1 cellular context compared by ENCODE assay signal in the genomic region with DNA sequence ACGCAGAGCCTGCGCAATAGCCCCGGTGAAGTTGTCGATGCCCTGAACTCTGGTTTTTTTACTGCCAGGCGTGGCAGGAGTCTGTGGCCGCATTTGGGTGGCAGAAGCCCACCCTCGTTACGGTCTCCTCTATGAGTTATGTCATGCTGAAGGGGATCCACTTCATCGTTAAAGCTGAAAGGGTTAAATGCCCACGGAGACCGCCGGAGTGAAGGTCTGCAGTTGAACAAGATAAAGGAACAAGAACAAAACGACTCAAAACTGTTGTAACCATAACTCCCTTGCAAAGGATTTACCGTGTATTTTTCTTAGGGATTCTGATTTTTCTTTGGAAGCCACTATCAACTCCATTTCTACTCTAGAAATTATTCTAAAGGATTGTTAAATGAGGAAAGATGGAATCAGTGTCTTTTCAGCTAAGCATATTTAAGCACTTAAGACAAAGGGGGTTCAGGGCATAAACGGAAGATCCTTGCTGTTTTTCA.
TF ChIP-seq lines count a peak whose summit lies in the region.

No MANE protein-coding gene starts in this region.

TF ChIP-seq in H1, 55 proteins besides CTCF, POLR2A, EP300 and RAD21:
- TF ChIP-seq, protein P1, sequence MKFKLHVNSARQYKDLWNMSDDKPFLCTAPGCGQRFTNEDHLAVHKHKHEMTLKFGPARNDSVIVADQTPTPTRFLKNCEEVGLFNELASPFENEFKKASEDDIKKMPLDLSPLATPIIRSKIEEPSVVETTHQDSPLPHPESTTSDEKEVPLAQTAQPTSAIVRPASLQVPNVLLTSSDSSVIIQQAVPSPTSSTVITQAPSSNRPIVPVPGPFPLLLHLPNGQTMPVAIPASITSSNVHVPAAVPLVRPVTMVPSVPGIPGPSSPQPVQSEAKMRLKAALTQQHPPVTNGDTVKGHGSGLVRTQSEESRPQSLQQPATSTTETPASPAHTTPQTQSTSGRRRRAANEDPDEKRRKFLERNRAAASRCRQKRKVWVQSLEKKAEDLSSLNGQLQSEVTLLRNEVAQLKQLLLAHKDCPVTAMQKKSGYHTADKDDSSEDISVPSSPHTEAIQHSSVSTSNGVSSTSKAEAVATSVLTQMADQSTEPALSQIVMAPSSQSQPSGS (IDR thresholded peaks at IDR 0.05; ENCODE audit: low read length), result 0 out of 2 replicates have a peak, but pooled peaks have one; percentile 16
- no peak for TF ChIP-seq SP4 (IDR thresholded peaks at IDR 0.05; ENCODE audit: low read length)
- TF ChIP-seq, protein P2, sequence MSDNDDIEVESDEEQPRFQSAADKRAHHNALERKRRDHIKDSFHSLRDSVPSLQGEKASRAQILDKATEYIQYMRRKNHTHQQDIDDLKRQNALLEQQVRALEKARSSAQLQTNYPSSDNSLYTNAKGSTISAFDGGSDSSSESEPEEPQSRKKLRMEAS (IDR thresholded peaks at IDR 0.05), result no peak
TF ChIP-seq in H1: peak in this region for 1.
